In the genomic region with DNA sequence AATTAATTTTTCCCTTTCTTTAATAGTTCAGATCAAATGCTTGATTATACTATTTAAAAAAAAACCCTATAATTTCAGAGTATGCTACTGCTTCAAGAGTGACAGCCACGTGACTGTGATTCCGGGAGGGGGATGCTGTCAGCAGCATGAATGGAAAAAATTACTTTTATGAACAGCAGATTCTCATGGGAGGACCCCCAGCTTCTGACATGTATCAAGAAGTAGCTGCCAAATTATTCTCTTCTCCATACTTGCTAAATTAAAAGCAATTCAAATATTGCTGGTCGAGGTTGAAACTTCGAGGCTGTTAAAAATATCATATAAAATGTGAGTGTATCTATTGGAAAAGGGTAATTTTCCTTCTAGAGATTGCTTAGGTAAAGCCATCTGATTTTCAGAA, we compare ENCODE assay signal across 27 cellular contexts.
"Had no signal": no experiment of that assay in that cellular context is flagged by ENCODE, and none has a peak within 500 bp of the region (broad histone marks: within the 10 kb centered on the region; RNA-seq: fewer than 3 reads in every experiment).

No MANE protein-coding gene starts in this region.

- DNase-seq: colonic mucosa; cortex of kidney; dermis blood vessel endothelial cell; dorsolateral prefrontal cortex; effector CD4-positive, alpha-beta T cell; effector CD8-positive, alpha-beta T cell; effector memory CD4-positive, alpha-beta T cell; effector memory CD8-positive, alpha-beta T cell; endodermal cell; erythroblast; esophagus squamous epithelium; foreskin fibroblast; foreskin keratinocyte; foreskin melanocyte; gastrocnemius medialis; glutamatergic neuron; head of caudate nucleus; heart left ventricle; heart right ventricle had no signal

- FAIRE-seq: colon, endometrium, endothelial cell of umbilical vein, frontal cortex had no signal

- H3K4me3 ChIP-seq: colonic mucosa, coronary artery, dorsolateral prefrontal cortex, esophagus muscularis mucosa, esophagus squamous epithelium, gastrocnemius medialis, gastroesophageal sphincter, heart left ventricle, heart right ventricle had no signal

- H3K27ac ChIP-seq: colonic mucosa, coronary artery, dorsolateral prefrontal cortex, epithelial cell of prostate, esophagus muscularis mucosa, esophagus squamous epithelium, foreskin keratinocyte, gastrocnemius medialis, gastroesophageal sphincter, heart left ventricle, heart right ventricle had no signal

- H3K9me3 ChIP-seq: colonic mucosa, esophagus muscularis mucosa, esophagus squamous epithelium, gastrocnemius medialis, gastroesophageal sphincter, heart right ventricle had no signal

- H3K27me3 ChIP-seq: colonic mucosa, esophagus muscularis mucosa, esophagus squamous epithelium, foreskin keratinocyte, gastrocnemius medialis, gastroesophageal sphincter, heart left ventricle, heart right ventricle had no signal

- H3K36me3 ChIP-seq: colonic mucosa, esophagus muscularis mucosa, esophagus squamous epithelium, gastrocnemius medialis, gastroesophageal sphincter, heart left ventricle, heart right ventricle had no signal
